9 cellular contexts compared by ENCODE assay signal in the genomic region with DNA sequence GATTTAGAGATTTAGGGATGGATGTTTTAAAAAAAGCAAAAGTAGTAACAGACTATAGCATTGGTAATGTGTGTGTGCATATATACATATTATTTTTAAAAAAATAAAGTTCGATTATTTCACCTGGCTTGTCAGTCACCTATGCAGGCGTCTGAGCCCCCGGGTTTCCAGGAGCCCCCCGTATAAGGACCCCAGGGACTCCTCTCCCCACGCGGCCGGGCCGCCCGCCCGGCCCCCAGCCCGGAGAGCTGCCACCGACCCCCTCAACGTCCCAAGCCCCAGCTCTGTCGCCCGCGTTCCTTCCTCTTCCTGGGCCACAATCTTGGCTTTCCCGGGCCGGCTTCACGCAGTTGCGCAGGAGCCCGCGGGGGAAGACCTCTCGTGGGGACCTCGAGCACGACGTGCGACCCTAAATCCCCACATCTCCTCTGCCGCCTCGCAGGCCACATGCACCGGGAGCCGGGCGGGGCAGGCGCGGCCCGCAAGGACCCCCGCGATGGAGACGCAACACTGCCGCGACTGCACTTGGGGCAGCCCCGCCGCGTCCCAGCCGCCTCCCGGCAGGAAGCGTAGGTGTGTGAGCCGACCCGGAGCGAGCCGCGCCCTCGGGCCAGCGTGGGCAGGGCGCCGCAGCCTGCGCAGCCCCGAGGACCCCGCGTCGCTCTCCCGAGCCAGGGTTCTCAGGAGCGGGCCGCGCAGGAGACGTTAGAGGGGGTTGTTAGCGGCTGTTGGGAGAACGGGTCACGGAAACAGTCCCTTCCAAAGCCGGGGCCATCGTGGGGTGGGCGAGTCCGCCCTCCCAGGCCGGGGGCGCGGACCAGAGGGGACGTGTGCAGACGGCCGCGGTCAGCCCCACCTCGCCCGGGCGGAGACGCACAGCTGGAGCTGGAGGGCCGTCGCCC. TPM values are rescaled to one million over a fixed set of nuclear protein-coding genes. Genes with fewer than 3 reads are reported as not detected.
DNase-seq lines count a peak whose midpoint lies in the region; ATAC-seq and TF ChIP-seq lines count a peak whose summit lies in the region.
"Had no signal": no experiment of that assay in that cellular context is flagged by ENCODE, and none has a peak within 500 bp of the region (broad histone marks: within the 10 kb centered on the region; RNA-seq: fewer than 3 reads in every experiment).

No MANE protein-coding gene starts in this region.

- WGBS in body of pancreas, 2 donors, result 1 to 6% methylated on average over 10 to 85 of the region's 85 CpGs

- TF ChIP-seq CTCF in GM12865 (IDR thresholded peaks at IDR 0.05; ENCODE audit: insufficient read depth, low read depth, low read length, missing control alignments) (no peak), body of pancreas (IDR thresholded peaks at IDR 0.05) (no peak), tibial artery (IDR thresholded peaks at IDR 0.05) (no peak)

- H3K4me3 ChIP-seq in GM12865 (ENCODE audit: low read depth, low read length) (peak overlapping the region; percentile 35), body of pancreas (peak overlapping the region in 1 of 2 donors; percentile 17), tibial artery (peak overlapping the region; percentile 47 to 58)
- H3K4me3 ChIP-seq: mucosa of descending colon had no signal

- DNase-seq in GM12865 (ENCODE audit: low read depth) (no peak), body of pancreas (no peak), left kidney (ENCODE audit: low read depth, low spot score) (peak; percentile 64), tibial artery (no peak), GF-D8 (lab: John Stamatoyannopoulos, UW) (no peak)

- no peak for TF ChIP-seq POLR2A in body of pancreas (IDR thresholded peaks at IDR 0.05)

- no peaks in the 10 kb centered on the region for H3K9me3 ChIP-seq in body of pancreas
- H3K9me3 ChIP-seq in tibial artery, result no peaks in the 10 kb centered on the region
- H3K9me3 ChIP-seq: mucosa of descending colon had no signal

- intact Hi-C loops in body of pancreas (cut with DNase I), result no loop called here
- intact Hi-C loops in tibial artery (cut with DNase I; ENCODE audit: low total_unique reads), result no loop called here

- H3K36me3 ChIP-seq in body of pancreas (replicated peaks in 1 of 2; ENCODE audit: insufficient read depth in 1 of 2, low read depth in 2 of 2), result no peaks in the 10 kb centered on the region
- H3K36me3 ChIP-seq in tibial artery, result no peaks in the 10 kb centered on the region

- H3K27me3 ChIP-seq in body of pancreas (peaks cover 0 to 19% of the 10 kb centered on the region in 2 donors), tibial artery (no peaks in the 10 kb centered on the region)

- ATAC-seq in HG03045 (IDR thresholded peaks at IDR 0.05; ENCODE audit: unreplicated experiment) (peak; percentile 44), body of pancreas (peak; percentile 43), GM21390 (IDR thresholded peaks at IDR 0.05; ENCODE audit: unreplicated experiment) (no peak), GM21528 (IDR thresholded peaks at IDR 0.05; ENCODE audit: low FRiP score, unreplicated experiment) (no peak)

- H3K27ac ChIP-seq in body of pancreas, result no peak overlapping the region
- no peak overlapping the region for H3K27ac ChIP-seq in tibial artery

- H3K4me1 ChIP-seq in body of pancreas (peaks cover 28% of the 10 kb centered on the region), tibial artery (peaks cover 0 to 30% (median 23%) of the 10 kb centered on the region in 4 donors)

RNA-seq across cellular contexts. Expression of a gene that starts 0.8 kb away (rescaled TPM):
- total RNA-seq in body of pancreas, result not detected

Comparison
In these comparisons a context has a peak if more than half of its experiments do, and no peak if none do; other contexts are left out.
1. ATAC-seq: peak in HG03045 (single experiment) and body of pancreas (single experiment); none in GM21390 (single experiment) and GM21528 (single experiment).